ENCODE assay signal across 8 cellular contexts in genomic region chr15:63348392-63348791, GRCh38. TPM values are rescaled to one million over a fixed set of nuclear protein-coding genes. Genes with fewer than 3 reads are reported as not detected.
DNase-seq lines count a peak whose midpoint lies in the region; ATAC-seq, FAIRE-seq and TF ChIP-seq lines count a peak whose summit lies in the region.

No MANE protein-coding gene starts in this region.

- H3K27me3 Mint-ChIP-seq in Calu3 (ENCODE audit: unreplicated experiment) = no peaks in the 10 kb centered on the region
- H3K27me3 Mint-ChIP-seq in naive thymus-derived CD4-positive, alpha-beta T cell = peaks cover 0 to 15% (median 0%) of the 10 kb centered on the region in 5 donors
- peaks cover 10% of the 10 kb centered on the region for H3K27me3 Mint-ChIP-seq in nephron progenitor cell (ENCODE audit: low read depth, poor library complexity)

- intact Hi-C loops in Calu3 (cut with micrococcal nuclease; ENCODE audit: unreplicated experiment) = no loop called here
- intact Hi-C loops in endothelial cell of umbilical vein (cut with micrococcal nuclease) = no loop called here
- intact Hi-C loops in naive thymus-derived CD4-positive, alpha-beta T cell (cut with micrococcal nuclease) = no loop called here

- peak; percentile 94 for FAIRE-seq in endothelial cell of umbilical vein (lab: Jason Lieb, UNC)

- TF ChIP-seq POLR2A in endothelial cell of umbilical vein (IDR thresholded peaks at IDR 0.05; ENCODE audit: low read depth, low read length) = no peak

- H3K36me3 Mint-ChIP-seq in Calu3 (ENCODE audit: insufficient read depth, unreplicated experiment) (no peaks in the 10 kb centered on the region), nephron progenitor cell (ENCODE audit: low read depth) (no peaks in the 10 kb centered on the region)
- no peaks in the 10 kb centered on the region for H3K36me3 Mint-ChIP-seq in naive thymus-derived CD4-positive, alpha-beta T cell

- H3K4me3 Mint-ChIP-seq in Calu3 (ENCODE audit: low read depth, unreplicated experiment) (peak overlapping the region; percentile 22), nephron progenitor cell (no peak overlapping the region)
- H3K4me3 Mint-ChIP-seq in naive thymus-derived CD4-positive, alpha-beta T cell = no peak overlapping the region

- H3K4me1 Mint-ChIP-seq in Calu3 (ENCODE audit: low read depth, unreplicated experiment) (peaks cover 59% of the 10 kb centered on the region), nephron progenitor cell (peaks cover 63% of the 10 kb centered on the region)
- H3K4me1 Mint-ChIP-seq in naive thymus-derived CD4-positive, alpha-beta T cell = peaks cover 0 to 4% (median 0%) of the 10 kb centered on the region in 7 donors

- BruUV-seq in Calu3 (replicated peaks; lab: Mats Ljungman, UMichigan) (no TSS peak), endothelial cell of umbilical vein (replicated peaks; lab: Mats Ljungman, UMichigan) (no TSS peak)

- H4K20me1 ChIP-seq in endothelial cell of umbilical vein (replicated peaks; ENCODE audit: control insufficient read depth, extremely low read depth, insufficient read depth, low read length) = no peaks in the 10 kb centered on the region

- H3K27me3 ChIP-seq in endothelial cell of umbilical vein (ENCODE audit: control insufficient read depth in 2 of 2, insufficient read depth in 2 of 2, low read length in 2 of 2) = no peaks in the 10 kb centered on the region
- no peaks in the 10 kb centered on the region for H3K27me3 ChIP-seq in naive thymus-derived CD4-positive, alpha-beta T cell (ENCODE audit: control insufficient read depth in 2 of 2, insufficient read depth in 2 of 2, low read length in 2 of 2)

- DNase-seq in Calu3 (peak; percentile 40), NCI-H460 (ENCODE audit: extremely low read depth, low read depth) (peak; percentile 12), endothelial cell of umbilical vein (ENCODE audit: low read depth, low spot score) (peak; percentile 78), nephron progenitor cell (no peak), NCI-H2227 (lab: John Stamatoyannopoulos, UW; ENCODE audit: unreplicated experiment) (no peak)
- no peak for DNase-seq in naive thymus-derived CD4-positive, alpha-beta T cell

- no peaks in the 10 kb centered on the region for H3K9me3 ChIP-seq in endothelial cell of umbilical vein (replicated peaks; ENCODE audit: control insufficient read depth, insufficient read depth, low read length)
- H3K9me3 ChIP-seq in naive thymus-derived CD4-positive, alpha-beta T cell (ENCODE audit: control insufficient read depth in 2 of 3, low read length in 3 of 3) = no peaks in the 10 kb centered on the region

- H3K9me1 ChIP-seq in endothelial cell of umbilical vein (replicated peaks; ENCODE audit: control insufficient read depth, extremely low read depth, insufficient read depth, low read length) = no peaks in the 10 kb centered on the region

- H3K9ac ChIP-seq in endothelial cell of umbilical vein (replicated peaks; ENCODE audit: extremely low read depth, insufficient read depth, low read length) = no peak overlapping the region

- H3K4me2 ChIP-seq in endothelial cell of umbilical vein (ENCODE audit: insufficient read depth, low read length) = peak overlapping the region; percentile 12

- CTCF ChIA-PET in Calu3 (lab: Charles Lee) (interaction anchor here (0.5 to 1.5 kb wide), 4 partner anchors 10 to 199 kb away, joined by 3 to 5 read pairs (median 3); no protein-coding TSS in a partner anchor), endothelial cell of umbilical vein (lab: Charles Lee) (interaction anchor here (0.8 to 1.6 kb wide), 6 partner anchors 16 to 89 kb away, joined by 3 to 6 read pairs (median 4); no protein-coding TSS in a partner anchor)
- CTCF ChIA-PET in naive thymus-derived CD4-positive, alpha-beta T cell (lab: Charles Lee) = interaction anchor here (0.5 kb wide), 1 partner anchor 164 kb away, joined by 3 read pairs; no protein-coding TSS in a partner anchor

- no peaks in the 10 kb centered on the region for H3K9me3 Mint-ChIP-seq in Calu3 (ENCODE audit: low read depth, unreplicated experiment)
- H3K9me3 Mint-ChIP-seq in naive thymus-derived CD4-positive, alpha-beta T cell = no peaks in the 10 kb centered on the region
- H3K9me3 Mint-ChIP-seq in nephron progenitor cell = no peaks in the 10 kb centered on the region

- peak overlapping the region; percentile 26 for H2AFZ ChIP-seq in endothelial cell of umbilical vein (ENCODE audit: low read depth, low read length)

- peak overlapping the region; percentile 70 for H3K27ac Mint-ChIP-seq in Calu3 (ENCODE audit: unreplicated experiment)
- H3K27ac Mint-ChIP-seq in naive thymus-derived CD4-positive, alpha-beta T cell = no peak overlapping the region
- no peak overlapping the region for H3K27ac Mint-ChIP-seq in nephron progenitor cell

- dilution Hi-C loops in endothelial cell of umbilical vein (cut with MboI; ENCODE audit: extremely low pct_ligation_motif_present, low sequenced_read_pairs) = no loop called here

- H3K4me3 ChIP-seq in endothelial cell of umbilical vein (replicated peaks in 1 of 3; ENCODE audit: insufficient read depth in 1 of 3, low read depth in 1 of 3, low read length in 3 of 3) = no peak overlapping the region
- no peak overlapping the region for H3K4me3 ChIP-seq in naive thymus-derived CD4-positive, alpha-beta T cell (ENCODE audit: low read length)

- ATAC-seq in naive thymus-derived CD4-positive, alpha-beta T cell = peak; percentile 27
- no peak for ATAC-seq in GM18873 (IDR thresholded peaks at IDR 0.05; ENCODE audit: low FRiP score, unreplicated experiment)
- no peak for ATAC-seq in HG02885 (IDR thresholded peaks at IDR 0.05; ENCODE audit: poor library complexity, unreplicated experiment)

- peaks cover 16% of the 10 kb centered on the region for H3K4me1 ChIP-seq in endothelial cell of umbilical vein (ENCODE audit: control insufficient read depth, extremely low read depth, insufficient read depth, low read length)
- no peaks in the 10 kb centered on the region for H3K4me1 ChIP-seq in naive thymus-derived CD4-positive, alpha-beta T cell (ENCODE audit: control insufficient read depth in 2 of 2, insufficient read depth in 2 of 2, low read length in 2 of 2)

- H3K27ac ChIP-seq in endothelial cell of umbilical vein (ENCODE audit: insufficient read depth, low read depth, low read length) = peak overlapping the region; percentile 53
- H3K27ac ChIP-seq in naive thymus-derived CD4-positive, alpha-beta T cell (ENCODE audit: low read depth, low read length) = no peak overlapping the region

- H3K79me2 ChIP-seq in endothelial cell of umbilical vein (ENCODE audit: control insufficient read depth, insufficient read depth, low read length) = no peaks in the 10 kb centered on the region

- POLR2A ChIA-PET in endothelial cell of umbilical vein (lab: Charles Lee) = no interaction called here
- POLR2A ChIA-PET in naive thymus-derived CD4-positive, alpha-beta T cell (lab: Charles Lee) = no interaction called here

- TF ChIP-seq CTCF in Calu3 (IDR thresholded peaks at IDR 0.05; ENCODE audit: unreplicated experiment) = no peak
- no peak for TF ChIP-seq CTCF in endothelial cell of umbilical vein (IDR thresholded peaks at IDR 0.05; ENCODE audit: extremely low read depth in 1 of 2, insufficient read depth in 1 of 2, low read depth in 1 of 2, low read length in 2 of 2)
- TF ChIP-seq CTCF in nephron progenitor cell (IDR thresholded peaks at IDR 0.05) = no peak

- H3K36me3 ChIP-seq in endothelial cell of umbilical vein (ENCODE audit: control insufficient read depth in 2 of 2, extremely low read depth in 1 of 2, insufficient read depth in 2 of 2, low read length in 2 of 2) = no peaks in the 10 kb centered on the region
- H3K36me3 ChIP-seq in naive thymus-derived CD4-positive, alpha-beta T cell (ENCODE audit: control insufficient read depth in 2 of 3, insufficient read depth in 3 of 3, low read length in 3 of 3) = no peaks in the 10 kb centered on the region

TF ChIP-seq in endothelial cell of umbilical vein, 7 proteins besides CTCF, POLR2A, EP300 and RAD21:
- no peak for TF ChIP-seq JUN (IDR thresholded peaks at IDR 0.05; ENCODE audit: borderline replicate concordance, insufficient read depth, insufficient read length, low read depth)
- peak; percentile 50 for TF ChIP-seq FOS (IDR thresholded peaks at IDR 0.05; ENCODE audit: borderline replicate concordance, insufficient read depth, low read length)
- TF ChIP-seq MYC (IDR thresholded peaks at IDR 0.05; ENCODE audit: low read depth, low read length) = no peak
- peak; percentile 33 for TF ChIP-seq POLR2AphosphoS5 (IDR thresholded peaks at IDR 0.05; ENCODE audit: insufficient read depth, low read depth, low read length)
- TF ChIP-seq MAX (IDR thresholded peaks at IDR 0.05; ENCODE audit: insufficient read depth, insufficient read length) = no peak
- TF ChIP-seq GATA2 (IDR thresholded peaks at IDR 0.05; ENCODE audit: insufficient read depth, insufficient read length, low read depth, low read length) = peak; percentile 18
- no peak for TF ChIP-seq EZH2 (IDR thresholded peaks at IDR 0.05; ENCODE audit: borderline replicate concordance, low read depth, low read length, severe bottlenecking)
TF ChIP-seq in endothelial cell of umbilical vein: peak in this region for 3.

RNA-seq across cellular contexts. Expression of gene CA12, which starts 33.3 kb away (rescaled TPM):
- total RNA-seq in Calu3 (2022) (21.5 and 26.0 TPM in 2 replicates), endothelial cell of umbilical vein (1.8 and 5.9 TPM in 2 replicates)
- total RNA-seq in NCI-H460 (2014; rRNA removed; shearing (Covaris generic)) = 29.6 and 33.0 TPM in 2 replicates
- 72.5 and 90.5 TPM in 2 replicates for polyA plus RNA-seq in NCI-H460 (2014; cell fraction: nucleus; rRNA removed)
- 1.1 and 1.4 TPM in 2 replicates for polyA plus RNA-seq in endothelial cell of umbilical vein
- polyA plus RNA-seq in endothelial cell of umbilical vein (2011; cell fraction: cytosol; rRNA removed) = 0.73 and 1.1 TPM in 2 replicates
- 0.64 and 0.84 TPM in 2 replicates for polyA plus RNA-seq in endothelial cell of umbilical vein (2011; cell fraction: nucleus; rRNA removed)
- 6.8 and 7.5 TPM in 2 replicates for polyA plus RNA-seq in endothelial cell of umbilical vein (2012)
- 0.66 and 0.73 TPM in 2 replicates for polyA minus RNA-seq in endothelial cell of umbilical vein
- 2.4 TPM for polyA minus RNA-seq in endothelial cell of umbilical vein (2011; cell fraction: cytosol; rRNA and poly(A)+ RNA removed)
- 1.2 and 1.4 TPM in 2 replicates for polyA minus RNA-seq in endothelial cell of umbilical vein (2011; cell fraction: nucleus; rRNA and poly(A)+ RNA removed)
- total RNA-seq in naive thymus-derived CD4-positive, alpha-beta T cell = under 1 TPM in 1 of 5 experiments, not detected in 4; 0.02 TPM
- not detected for polyA plus RNA-seq in naive thymus-derived CD4-positive, alpha-beta T cell

Comparison
In these comparisons a context has a peak if more than half of its experiments do, and no peak if none do; other contexts are left out.
1. DNase-seq: peak in Calu3 (single experiment), NCI-H460 (single experiment) and endothelial cell of umbilical vein (single experiment); none in naive thymus-derived CD4-positive, alpha-beta T cell (0 of 9), nephron progenitor cell (single experiment) and NCI-H2227 (single experiment).